ENCODE assay signal across 1 cellular context in the genomic region with DNA sequence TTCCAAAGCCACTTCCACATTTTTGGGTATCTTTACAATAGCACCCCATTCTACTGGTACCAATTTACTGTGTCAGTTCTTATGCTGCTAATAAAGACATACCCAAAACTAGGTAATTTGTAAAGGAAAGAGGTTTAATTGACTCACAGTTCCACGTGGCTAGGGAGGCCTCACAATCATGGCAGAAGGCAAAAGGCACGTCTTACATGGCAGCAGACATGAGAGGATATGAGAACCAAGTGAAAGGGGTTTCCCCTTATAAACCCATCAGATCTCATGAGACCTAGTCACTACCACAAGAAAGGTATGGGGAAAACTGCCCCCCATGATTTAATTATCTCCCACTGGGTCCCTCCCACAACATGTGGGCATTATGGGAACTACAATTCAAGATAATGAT.
A peak's percentile ranks its signal among the peaks of the same experiment; 100 is the strongest.
TF ChIP-seq lines count a peak whose summit lies in the region.

No MANE protein-coding gene starts in this region.

TF ChIP-seq in GM12878, 131 proteins besides CTCF, POLR2A, EP300 and RAD21:
- TF ChIP-seq, protein P1, sequence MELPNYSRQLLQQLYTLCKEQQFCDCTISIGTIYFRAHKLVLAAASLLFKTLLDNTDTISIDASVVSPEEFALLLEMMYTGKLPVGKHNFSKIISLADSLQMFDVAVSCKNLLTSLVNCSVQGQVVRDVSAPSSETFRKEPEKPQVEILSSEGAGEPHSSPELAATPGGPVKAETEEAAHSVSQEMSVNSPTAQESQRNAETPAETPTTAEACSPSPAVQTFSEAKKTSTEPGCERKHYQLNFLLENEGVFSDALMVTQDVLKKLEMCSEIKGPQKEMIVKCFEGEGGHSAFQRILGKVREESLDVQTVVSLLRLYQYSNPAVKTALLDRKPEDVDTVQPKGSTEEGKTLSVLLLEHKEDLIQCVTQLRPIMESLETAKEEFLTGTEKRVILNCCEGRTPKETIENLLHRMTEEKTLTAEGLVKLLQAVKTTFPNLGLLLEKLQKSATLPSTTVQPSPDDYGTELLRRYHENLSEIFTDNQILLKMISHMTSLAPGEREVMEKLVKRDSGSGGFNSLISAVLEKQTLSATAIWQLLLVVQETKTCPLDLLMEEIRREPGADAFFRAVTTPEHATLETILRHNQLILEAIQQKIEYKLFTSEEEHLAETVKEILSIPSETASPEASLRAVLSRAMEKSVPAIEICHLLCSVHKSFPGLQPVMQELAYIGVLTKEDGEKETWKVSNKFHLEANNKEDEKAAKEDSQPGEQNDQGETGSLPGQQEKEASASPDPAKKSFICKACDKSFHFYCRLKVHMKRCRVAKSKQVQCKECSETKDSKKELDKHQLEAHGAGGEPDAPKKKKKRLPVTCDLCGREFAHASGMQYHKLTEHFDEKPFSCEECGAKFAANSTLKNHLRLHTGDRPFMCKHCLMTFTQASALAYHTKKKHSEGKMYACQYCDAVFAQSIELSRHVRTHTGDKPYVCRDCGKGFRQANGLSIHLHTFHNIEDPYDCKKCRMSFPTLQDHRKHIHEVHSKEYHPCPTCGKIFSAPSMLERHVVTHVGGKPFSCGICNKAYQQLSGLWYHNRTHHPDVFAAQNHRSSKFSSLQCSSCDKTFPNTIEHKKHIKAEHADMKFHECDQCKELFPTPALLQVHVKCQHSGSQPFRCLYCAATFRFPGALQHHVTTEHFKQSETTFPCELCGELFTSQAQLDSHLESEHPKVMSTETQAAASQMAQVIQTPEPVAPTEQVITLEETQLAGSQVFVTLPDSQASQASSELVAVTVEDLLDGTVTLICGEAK (IDR thresholded peaks at IDR 0.05; ENCODE audit: borderline replicate concordance), result peak; percentile 46; the same call in 1 of the 2 replicates
- peak; percentile 47 for TF ChIP-seq MEF2B (IDR thresholded peaks at IDR 0.05; ENCODE audit: partially characterized antibody, poor library complexity, severe bottlenecking)
